ENCODE assay signal across 22 cellular contexts in genomic region chr11:11910541-11910940, GRCh38.
DNase-seq lines count a peak whose midpoint lies in the region; ATAC-seq and TF ChIP-seq lines count a peak whose summit lies in the region.
"Had no signal": no experiment of that assay in that cellular context is flagged by ENCODE, and none has a peak within 500 bp of the region (broad histone marks: within the 10 kb centered on the region; RNA-seq: fewer than 3 reads in every experiment).

No MANE protein-coding gene starts in this region.

- POLR2A ChIA-PET in IMR-90 (lab: Charles Lee; ENCODE audit: unreplicated experiment) = no interaction called here

- ATAC-seq in IMR-90 (ENCODE audit: low read depth) (peak; percentile 42; the same call in 1 of the 2 replicates), thoracic aorta (ENCODE audit: insufficient number of reproducible peaks, low FRiP score, low read depth) (no peak), GM18867 (IDR thresholded peaks at IDR 0.05; ENCODE audit: unreplicated experiment) (no peak)
- ATAC-seq: HepG2, SK-N-SH treated with all-trans-retinoic acid at 6 μM for 48 hours had no signal

- H3K27me3 ChIP-seq in IMR-90 (ENCODE audit: control insufficient read depth, insufficient read depth, low read length) = no peaks in the 10 kb centered on the region
- H3K27me3 ChIP-seq in mesenchymal stem cell (ENCODE audit: control insufficient read depth in 1 of 2, insufficient read depth in 1 of 2, low read length in 2 of 2) = no peaks in the 10 kb centered on the region
- no peaks in the 10 kb centered on the region for H3K27me3 ChIP-seq in thoracic aorta (replicated peaks; ENCODE audit: insufficient read depth)

- TF ChIP-seq CTCF in IMR-90 (conservative IDR thresholded peaks at IDR 0.05; ENCODE audit: low read depth, low read length) (no peak), thoracic aorta (IDR thresholded peaks at IDR 0.05) (no peak)

- TF ChIP-seq POLR2A in IMR-90 (IDR thresholded peaks at IDR 0.05; ENCODE audit: low read depth, low read length) (no peak), erythroblast (IDR thresholded peaks at IDR 0.05; ENCODE audit: low read length) (no peak)

- H3K79me1 ChIP-seq in IMR-90 (ENCODE audit: low read depth in 1 of 2, low read length in 2 of 2) (peaks cover 8 to 20% of the 10 kb centered on the region in 2 experiments; a peak in 3 of 4 replicates), mesenchymal stem cell (replicated peaks; ENCODE audit: low read length, poor library complexity, severe bottlenecking) (peaks cover 6% of the 10 kb centered on the region)

- H4K5ac ChIP-seq in IMR-90 (ENCODE audit: low read depth, low read length) = peak overlapping the region; percentile 92

- WGBS in IMR-90 (ENCODE audit: extremely low coverage in 2 of 2, insufficient read length in 1 of 2), 2 experiments = no CpG with 5 or more reads among the region's 2 CpGs
- 92% methylated on average over 2 of the region's 2 CpGs for WGBS in mesenchymal stem cell

- no peaks in the 10 kb centered on the region for H4K20me1 ChIP-seq in IMR-90 (ENCODE audit: insufficient read depth, low read length)

- H2AFZ ChIP-seq in IMR-90 (replicated peaks; ENCODE audit: low read length, poor library complexity) = no peak overlapping the region
- H2AFZ ChIP-seq in mesenchymal stem cell (ENCODE audit: low read depth, low read length) = no peak overlapping the region

- H3K9me1 ChIP-seq in IMR-90 (ENCODE audit: insufficient read depth, low read length) = peaks cover 9% of the 10 kb centered on the region

- peak overlapping the region; percentile 96 for H2BK120ac ChIP-seq in IMR-90 (ENCODE audit: low read depth, low read length)
- H2BK120ac ChIP-seq in mesenchymal stem cell (ENCODE audit: low read depth, low read length) = no peak overlapping the region

- H3K9ac ChIP-seq in IMR-90 (ENCODE audit: low read depth, low read length) (peak overlapping the region; percentile 27; the same call in 1 of the 2 replicates), mesenchymal stem cell (ENCODE audit: low read length) (no peak overlapping the region)

- intact Hi-C loops in IMR-90 (cut with micrococcal nuclease) = no loop called here

- no peak overlapping the region for H2BK12ac ChIP-seq in mesenchymal stem cell (ENCODE audit: low read length in 2 of 2)

- CTCF ChIA-PET in IMR-90 (lab: Yijun Ruan, JAX) = no interaction called here

- H3K23ac ChIP-seq in IMR-90 (ENCODE audit: low read depth, low read length) (peak overlapping the region; percentile 69), mesenchymal stem cell (ENCODE audit: low read length in 2 of 2) (no peak overlapping the region)

- H3K9me3 ChIP-seq in IMR-90 (ENCODE audit: control insufficient read depth, insufficient read depth, low read length) (no peaks in the 10 kb centered on the region), mesenchymal stem cell (ENCODE audit: control insufficient read depth, low read length) (no peaks in the 10 kb centered on the region), thoracic aorta (no peaks in the 10 kb centered on the region)

- H3K4me1 ChIP-seq in IMR-90 (ENCODE audit: control insufficient read depth, insufficient read depth, low read length) (peaks cover 7% of the 10 kb centered on the region), mesenchymal stem cell (ENCODE audit: control insufficient read depth, insufficient read depth, low read depth, low read length) (peaks cover 3% of the 10 kb centered on the region), thoracic aorta (ENCODE audit: control insufficient read depth in 1 of 2, low read depth in 2 of 2) (peaks cover 3 to 14% of the 10 kb centered on the region in 2 donors)

- peak overlapping the region; percentile 96 for H3K14ac ChIP-seq in IMR-90 (replicated peaks; ENCODE audit: low read depth, low read length)
- no peak overlapping the region for H3K14ac ChIP-seq in mesenchymal stem cell (ENCODE audit: low read length in 2 of 2)

- H3K36me3 ChIP-seq in IMR-90 (ENCODE audit: control insufficient read depth, insufficient read depth, low read length) = peaks cover 13% of the 10 kb centered on the region
- peaks cover 3 to 76% of the 10 kb centered on the region in 2 experiments for H3K36me3 ChIP-seq in mesenchymal stem cell (ENCODE audit: control insufficient read depth in 1 of 2, insufficient read depth in 2 of 2, low read depth in 1 of 2, low read length in 2 of 2)
- peaks cover 3% of the 10 kb centered on the region for H3K36me3 ChIP-seq in thoracic aorta

- no peak overlapping the region for H3K4me3 ChIP-seq in IMR-90 (ENCODE audit: insufficient read depth, low read depth, low read length)
- H3K4me3 ChIP-seq in mesenchymal stem cell (ENCODE audit: insufficient read depth in 1 of 2, low read depth in 1 of 2, low read length in 2 of 2) = no peak overlapping the region
- no peak overlapping the region for H3K4me3 ChIP-seq in thoracic aorta

- DNase-seq in IMR-90 (no peak), cerebellum (ENCODE audit: low spot score) (peak; percentile 21), mesenchymal stem cell (no peak), thoracic aorta (ENCODE audit: low spot score) (no peak), erythroblast (lab: John Stamatoyannopoulos, UW) (no peak), NCI-H2107 (lab: John Stamatoyannopoulos, UW) (no peak)
- DNase-seq: DMS79 treated with DMSO at 0.1 percent for 48 hours; GOT3; HCEC 1CT; KBM-7; MM.1S; NCI-H1092 treated with DMSO at 0.1 percent for 48 hours; NCI-H146; NCI-H2029; NCI-H226; NCI-H510A treated with DMSO at 0.1 percent for 48 hours; NCI-H774; NK-92 treated with Interleukin-12 subunit alpha and Interleukin-12 subunit beta, amount 100 ng/mL, for 24 hours; SIG-M5 had no signal

- peak overlapping the region; percentile 95 for H2BK20ac ChIP-seq in IMR-90 (ENCODE audit: low read depth, low read length)

- BruUV-seq in IMR-90 (replicated peaks; lab: Mats Ljungman, UMichigan) = no TSS peak

- H3K18ac ChIP-seq in IMR-90 (ENCODE audit: low read depth, low read length) (peak overlapping the region; percentile 92), mesenchymal stem cell (ENCODE audit: low read depth in 1 of 2, low read length in 2 of 2) (peak overlapping the region in 1 of 2 experiments; percentile 6)

- dilution Hi-C loops in IMR-90 (cut with HindIII; ENCODE audit: low sequenced_read_pairs, unreplicated experiment) = no loop called here

- H4K8ac ChIP-seq in IMR-90 (ENCODE audit: low read depth in 2 of 2, low read length in 2 of 2) (peak overlapping the region; percentile 90), mesenchymal stem cell (ENCODE audit: low read length) (no peak overlapping the region)

- H3K27ac ChIP-seq in IMR-90 (ENCODE audit: insufficient read depth, low read length) = peak overlapping the region; percentile 98
- H3K27ac ChIP-seq in mesenchymal stem cell (ENCODE audit: low read length, poor library complexity, severe bottlenecking) = peak overlapping the region; percentile 89
- H3K27ac ChIP-seq in thoracic aorta = peak overlapping the region; percentile 62 to 82

- H2BK5ac ChIP-seq in IMR-90 (ENCODE audit: low read depth, low read length, poor library complexity, severe bottlenecking) = peak overlapping the region; percentile 90
- peak overlapping the region; percentile 77 for H2BK5ac ChIP-seq in mesenchymal stem cell (ENCODE audit: low read depth, low read length, poor library complexity, severe bottlenecking)

- peak overlapping the region; percentile 92 for H2AK5ac ChIP-seq in IMR-90 (ENCODE audit: low read depth, low read length)
- H2AK5ac ChIP-seq in mesenchymal stem cell (ENCODE audit: low read length, severe bottlenecking) = peak overlapping the region; percentile 59

- H3K4ac ChIP-seq in IMR-90 (ENCODE audit: low read depth, low read length) (peak overlapping the region; percentile 97), mesenchymal stem cell (ENCODE audit: low read depth in 1 of 2, low read length in 2 of 2) (no peak overlapping the region)

- no peak for TF ChIP-seq RAD21 in IMR-90 (IDR thresholded peaks at IDR 0.05; ENCODE audit: low read length)

- H2BK15ac ChIP-seq in IMR-90 (ENCODE audit: low read depth, low read length) = peak overlapping the region; percentile 85
- H2BK15ac ChIP-seq in mesenchymal stem cell (ENCODE audit: low read depth, poor library complexity, severe bottlenecking) = no peak overlapping the region

- H3K4me2 ChIP-seq in IMR-90 (ENCODE audit: low read depth, low read length) (no peak overlapping the region), mesenchymal stem cell (ENCODE audit: low read length, poor library complexity, severe bottlenecking) (no peak overlapping the region)

- H4K91ac ChIP-seq in IMR-90 (ENCODE audit: insufficient read depth, low read depth, low read length) (peak overlapping the region; percentile 98), mesenchymal stem cell (ENCODE audit: low read length) (no peak overlapping the region)

- no peak overlapping the region for H2AK9ac ChIP-seq in IMR-90 (replicated peaks; ENCODE audit: low read depth, low read length, poor library complexity)

- in situ Hi-C loops in IMR-90 (cut with MboI; ENCODE audit: low sequenced_read_pairs) = no loop called here

- H3K56ac ChIP-seq in IMR-90 (ENCODE audit: extremely low read depth, insufficient read depth, low read length) = peak overlapping the region; percentile 89

TF ChIP-seq in IMR-90, 13 proteins besides CTCF, POLR2A, EP300 and RAD21:
- TF ChIP-seq BHLHE40 (IDR thresholded peaks at IDR 0.05; ENCODE audit: low read depth, low read length) (no peak), MAZ (IDR thresholded peaks at IDR 0.05; ENCODE audit: borderline replicate concordance, low read depth, low read length) (no peak), FOS (IDR thresholded peaks at IDR 0.05; ENCODE audit: low read depth, low read length) (no peak), CHD1 (IDR thresholded peaks at IDR 0.05; ENCODE audit: low read depth, low read length) (no peak), RCOR1 (IDR thresholded peaks at IDR 0.05; ENCODE audit: insufficient replicate concordance, low read length) (no peak)
